ENCODE assay signal across 10 cellular contexts in genomic region chr1:91124989-91125417, GRCh38.
A peak's percentile ranks its signal among the peaks of the same experiment; 100 is the strongest.
DNase-seq lines count a peak whose midpoint lies in the region; ATAC-seq, FAIRE-seq and TF ChIP-seq lines count a peak whose summit lies in the region.
"Had no signal": no experiment of that assay in that cellular context is flagged by ENCODE, and none has a peak within 500 bp of the region (broad histone marks: within the 10 kb centered on the region; RNA-seq: fewer than 3 reads in every experiment).

No MANE protein-coding gene starts in this region.

- no peaks in the 10 kb centered on the region for H3K36me3 ChIP-seq in GM12878 (ENCODE audit: control insufficient read depth in 2 of 2, insufficient read depth in 2 of 2, low read length in 1 of 2)
- H3K36me3 ChIP-seq in psoas muscle (ENCODE audit: insufficient read depth in 1 of 2, low read depth in 1 of 2): no peaks in the 10 kb centered on the region

- no peak overlapping the region for H3K27ac ChIP-seq in GM12878 (ENCODE audit: control insufficient read depth, insufficient read depth)
- no peak overlapping the region for H3K27ac ChIP-seq in RWPE1
- H3K27ac ChIP-seq in psoas muscle: no peak overlapping the region
- H3K27ac ChIP-seq: SK-N-MC had no signal

- CTCF ChIA-PET in GM12878 (lab: Yijun Ruan, JAX) (interaction anchor here (0.9 to 5.3 kb wide), 3 partner anchors 15 to 107 kb away, joined by 3 to 24 read pairs (median 5); no protein-coding TSS in a partner anchor), RWPE1 (lab: Yijun Ruan, JAX) (interaction anchor here (0.6 kb wide), 1 partner anchor 707 kb away, joined by 3 read pairs; no protein-coding TSS in a partner anchor)

- H3K27me3 ChIP-seq in GM12878 (replicated peaks in 1 of 2; ENCODE audit: control insufficient read depth in 2 of 2, insufficient read depth in 2 of 2, low read length in 1 of 2): no peaks in the 10 kb centered on the region
- no peaks in the 10 kb centered on the region for H3K27me3 ChIP-seq in psoas muscle (ENCODE audit: insufficient read depth in 3 of 3, low read length in 2 of 3)

- no peak overlapping the region for H3K4me2 ChIP-seq in GM12878 (ENCODE audit: control insufficient read depth, insufficient read depth)

- POLR2A ChIA-PET in GM12878 (lab: Charles Lee): interaction anchor here (1.1 kb wide), 1 partner anchor 116 kb away, joined by 3 read pairs; no protein-coding TSS in a partner anchor
- POLR2A ChIA-PET in RWPE1 (lab: Yijun Ruan, JAX; ENCODE audit: low non-redundant PET): no interaction called here

- H3K9me3 ChIP-seq in GM12878 (replicated peaks; ENCODE audit: control insufficient read depth, insufficient read depth, low read length): no peaks in the 10 kb centered on the region
- no peaks in the 10 kb centered on the region for H3K9me3 ChIP-seq in psoas muscle

- TF ChIP-seq CTCF in GM12878 (IDR thresholded peaks at IDR 0.05 in 2 of 3, conservative IDR thresholded peaks at IDR 0.05 in 1 of 3; ENCODE audit: control insufficient read depth in 2 of 3, extremely low read depth in 1 of 3, insufficient read depth in 1 of 3, low read depth in 3 of 3, low read length in 3 of 3): no peak
- TF ChIP-seq CTCF in RWPE1 (conservative IDR thresholded peaks at IDR 0.05; ENCODE audit: low read depth): no peak
- no peak for TF ChIP-seq CTCF in psoas muscle (IDR thresholded peaks at IDR 0.05)

- RAD21 ChIA-PET in GM12878 (lab: Charles Lee; ENCODE audit: unreplicated experiment): interaction anchor here (1.8 to 2.4 kb wide), 2 partner anchors 41 to 403 kb away, joined by 4 to 9 read pairs; no protein-coding TSS in a partner anchor

- SMC1A ChIA-PET in GM12878 (lab: Charles Lee; ENCODE audit: uncharacterized antibody, unreplicated experiment): interaction anchor here (0.7 to 1.4 kb wide), 3 partner anchors 12 to 99 kb away, joined by 3 to 5 read pairs (median 3); no protein-coding TSS in a partner anchor

- H3K4me1 ChIP-seq in GM12878 (ENCODE audit: control insufficient read depth, insufficient read depth, low read length) (no peaks in the 10 kb centered on the region), psoas muscle (no peaks in the 10 kb centered on the region)

- no peak for TF ChIP-seq POLR2A in GM12878 (IDR thresholded peaks at IDR 0.05; ENCODE audit: low read depth, low read length)

- in situ Hi-C loops in GM12878 (cut with MboI): no loop called here

- H4K20me1 ChIP-seq in GM12878 (ENCODE audit: control insufficient read depth, insufficient read depth): no peaks in the 10 kb centered on the region

- H3K9ac ChIP-seq in GM12878 (ENCODE audit: control insufficient read depth, insufficient read depth, low read length): no peak overlapping the region

- FAIRE-seq in GM12878 (lab: Jason Lieb, UNC): peak; percentile 81

- peak; percentile 50 to 61 for DNase-seq in activated CD4-positive, alpha-beta T cell treated with anti-CD3 and anti-CD28 coated beads, Interleukin-2, amount 50 U/mL, for 48 hours
- DNase-seq in activated CD4-positive, alpha-beta T cell treated with anti-CD3 and anti-CD28 coated beads for 4 hours: no peak
- DNase-seq in GM12878 (ENCODE audit: low read depth, low spot score): no peak
- peak; percentile 23 to 34 for DNase-seq in stimulated activated CD8-positive, alpha-beta memory T cell treated with anti-CD3 and anti-CD28 coated beads, Interleukin-2, amount 100 ng/mL, for 48 hours (ENCODE audit: low read depth in 2 of 2)
- no peak for DNase-seq in RWPE1 (ENCODE audit: low spot score)
- no peak for DNase-seq in psoas muscle
- DNase-seq: midbrain had no signal

- H2AFZ ChIP-seq in GM12878 (ENCODE audit: control insufficient read depth, low read depth, low read length): no peak overlapping the region

- H3K79me2 ChIP-seq in GM12878 (ENCODE audit: control insufficient read depth, insufficient read depth, low read length): no peaks in the 10 kb centered on the region

- BruUV-seq in GM12878 (replicated peaks; lab: Mats Ljungman, UMichigan): no TSS peak

- ATAC-seq in HG03280 (IDR thresholded peaks at IDR 0.05; ENCODE audit: unreplicated experiment) (peak; percentile 42), GM12878 (peak; percentile 78), GM19455 (IDR thresholded peaks at IDR 0.05; ENCODE audit: unreplicated experiment) (no peak), psoas muscle (no peak)

- no peak for TF ChIP-seq EP300 in GM12878 (IDR thresholded peaks at IDR 0.05; ENCODE audit: borderline replicate concordance in 1 of 2, control insufficient read depth in 1 of 2, low read depth in 2 of 2, low read length in 2 of 2)

- no peak overlapping the region for H3K4me3 ChIP-seq in GM12878
- H3K4me3 ChIP-seq in psoas muscle: no peak overlapping the region
- H3K4me3 ChIP-seq: SK-N-MC had no signal

- TF ChIP-seq RAD21 in GM12878 (IDR thresholded peaks at IDR 0.05; ENCODE audit: insufficient read depth, low read depth, low read length): no peak

- intact Hi-C loops in GM12878 (cut with micrococcal nuclease; ENCODE audit: unreplicated experiment) (no loop called here), psoas muscle (cut with DNase I) (no loop called here)

- WGBS in GM12878 (ENCODE audit: insufficient coverage, insufficient replicate concordance, low lambda C conversion rate, missing lambda C conversion rate): 11% methylated on average over 3 of the region's 3 CpGs
- WGBS in psoas muscle, 3 donors: 34 to 46% (median 35%) methylated on average over 3 of the region's 3 CpGs

TF ChIP-seq in GM12878, 131 proteins besides CTCF, POLR2A, EP300 and RAD21:
- TF ChIP-seq POLR2AphosphoS2 (IDR thresholded peaks at IDR 0.05; ENCODE audit: low read depth, low read length) (no peak), RUNX3 (IDR thresholded peaks at IDR 0.05; ENCODE audit: low read length) (peak; percentile 58), ZNF24 (IDR thresholded peaks at IDR 0.05) (no peak), SMAD5 (IDR thresholded peaks at IDR 0.05; ENCODE audit: low read depth) (no peak), SIX5 (IDR thresholded peaks at IDR 0.05; ENCODE audit: low read depth, low read length, severe bottlenecking) (no peak), SUPT20H (IDR thresholded peaks at IDR 0.05; ENCODE audit: borderline replicate concordance, control insufficient read depth, low read depth, low read length) (no peak), WRNIP1 (IDR thresholded peaks at IDR 0.05; ENCODE audit: borderline replicate concordance, low read depth, low read length) (no peak), ZSCAN29 (IDR thresholded peaks at IDR 0.05) (no peak), NR2F1 (conservative IDR thresholded peaks at IDR 0.05) (no peak), STAT1 (conservative IDR thresholded peaks at IDR 0.05) (no peak), RBBP5 (conservative IDR thresholded peaks at IDR 0.05) (no peak), MXI1 (IDR thresholded peaks at IDR 0.05; ENCODE audit: low read depth, low read length) (no peak)
- TF ChIP-seq, protein P1, sequence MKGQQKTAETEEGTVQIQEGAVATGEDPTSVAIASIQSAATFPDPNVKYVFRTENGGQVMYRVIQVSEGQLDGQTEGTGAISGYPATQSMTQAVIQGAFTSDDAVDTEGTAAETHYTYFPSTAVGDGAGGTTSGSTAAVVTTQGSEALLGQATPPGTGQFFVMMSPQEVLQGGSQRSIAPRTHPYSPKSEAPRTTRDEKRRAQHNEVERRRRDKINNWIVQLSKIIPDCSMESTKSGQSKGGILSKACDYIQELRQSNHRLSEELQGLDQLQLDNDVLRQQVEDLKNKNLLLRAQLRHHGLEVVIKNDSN (IDR thresholded peaks at IDR 0.05; ENCODE audit: borderline replicate concordance, extremely low read length, insufficient read depth, low read depth, low read length): peak; percentile 5

Comparison
In these comparisons a context has a peak if more than half of its experiments do, and no peak if none do; other contexts are left out.
1. DNase-seq: peak in activated CD4-positive, alpha-beta T cell treated with anti-CD3 and anti-CD28 coated beads, Interleukin-2, amount 50 U/mL, for 48 hours (2 of 2) and stimulated activated CD8-positive, alpha-beta memory T cell treated with anti-CD3 and anti-CD28 coated beads, Interleukin-2, amount 100 ng/mL, for 48 hours (2 of 2); none in activated CD4-positive, alpha-beta T cell treated with anti-CD3 and anti-CD28 coated beads for 4 hours (0 of 2), GM12878 (single experiment), RWPE1 (single experiment) and psoas muscle (0 of 2).
2. ATAC-seq: peak in HG03280 (single experiment) and GM12878 (single experiment); none in GM19455 (single experiment) and psoas muscle (0 of 4).